Comparison of ENCODE assay signal across 20 cellular contexts in the genomic region with DNA sequence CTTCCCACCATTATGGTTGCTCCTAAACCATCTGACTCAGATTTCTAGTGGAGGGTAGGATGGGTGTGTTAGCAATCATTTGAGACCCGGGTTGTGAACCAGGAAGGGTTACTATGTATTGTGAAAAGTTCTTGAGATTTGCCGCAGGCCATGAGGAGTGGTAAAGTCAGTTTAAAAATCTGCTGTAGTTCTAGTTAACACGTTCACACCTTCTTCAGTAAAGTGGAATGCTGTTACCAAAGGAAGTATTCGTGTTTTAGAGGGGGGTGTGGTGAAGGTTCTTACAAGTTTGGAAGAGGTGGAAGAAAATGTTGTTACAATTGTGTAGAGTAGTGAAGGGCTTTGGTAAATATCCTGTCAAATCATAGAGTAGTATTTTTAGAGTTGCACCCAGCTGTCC. TPM values are rescaled to one million over a fixed set of nuclear protein-coding genes. Genes with fewer than 3 reads are reported as not detected.
A peak's percentile ranks its signal among the peaks of the same experiment; 100 is the strongest.
DNase-seq lines count a peak whose midpoint lies in the region; ATAC-seq, FAIRE-seq and TF ChIP-seq lines count a peak whose summit lies in the region.
"Had no signal": no experiment of that assay in that cellular context is flagged by ENCODE, and none has a peak within 500 bp of the region (broad histone marks: within the 10 kb centered on the region; RNA-seq: fewer than 3 reads in every experiment).

No MANE protein-coding gene starts in this region.

- WGBS in mesendoderm (ENCODE audit: extremely low coverage, insufficient coverage, low lambda C conversion rate): no CpG with 5 or more reads among the region's 4 CpGs
- WGBS in spleen, 5 donors: 51 to 72% (median 59%) methylated on average over 4 of the region's 4 CpGs

- no peak overlapping the region for H3K9ac ChIP-seq in mesendoderm (ENCODE audit: low read length)

- CTCF ChIA-PET in HEK293 (lab: Yijun Ruan, JAX): interaction anchor here (0.9 to 1.1 kb wide), 3 partner anchors 18 to 121 kb away, joined by 3 to 4 read pairs (median 3); no protein-coding TSS in a partner anchor

- no peak overlapping the region for H3K23ac ChIP-seq in mesendoderm (ENCODE audit: low read length)

- no peak overlapping the region for H3K18ac ChIP-seq in mesendoderm (ENCODE audit: low read length)

- intact Hi-C loops in spleen (cut with DNase I; ENCODE audit: low total_unique reads): no loop called here

- no peaks in the 10 kb centered on the region for H3K36me3 ChIP-seq in HEK293 (ENCODE audit: control insufficient read depth in 2 of 2, insufficient read depth in 1 of 2, low read length in 2 of 2)
- H3K36me3 ChIP-seq in bronchial epithelial cell (ENCODE audit: control insufficient read depth, insufficient read depth, low read length): no peaks in the 10 kb centered on the region
- H3K36me3 ChIP-seq in mesendoderm (ENCODE audit: control insufficient read depth, insufficient read depth, low read length): no peaks in the 10 kb centered on the region
- H3K36me3 ChIP-seq in spleen: no peaks in the 10 kb centered on the region
- H3K36me3 ChIP-seq: transverse colon, WERI-Rb-1 had no signal

- no peak overlapping the region for H3K56ac ChIP-seq in mesendoderm (ENCODE audit: low read length)

- H3K79me2 ChIP-seq in mesendoderm (ENCODE audit: control insufficient read depth, insufficient read depth, low read length): peaks cover 21% of the 10 kb centered on the region

- peaks cover 5% of the 10 kb centered on the region for H3K79me1 ChIP-seq in mesendoderm (ENCODE audit: low read length)

- no peak for TF ChIP-seq POLR2A in spleen (IDR thresholded peaks at IDR 0.05)

- DNase-seq in bronchial epithelial cell (ENCODE audit: low read depth): peak; percentile 65
- peak; percentile 70 for DNase-seq in mesendoderm
- no peak for DNase-seq in spleen
- DNase-seq in putamen (ENCODE audit: low spot score): no peak
- DNase-seq in SHP77 (lab: John Stamatoyannopoulos, UW): no peak
- DNase-seq: activated CD4-positive, alpha-beta T cell treated with anti-CD3 and anti-CD28 coated beads for 48 hours; activated effector memory CD4-positive, alpha-beta T cell treated with anti-CD3 and anti-CD28 coated beads, Interleukin-2, amount 50 U/mL, for 16 hours; activated naive CD8-positive, alpha-beta T cell treated with anti-CD3 and anti-CD28 coated beads for 36 hours; activated T-cell treated with anti-CD3 and anti-CD28 coated beads, Interleukin-2, amount 50 U/mL, for 1 hour; aorta; C1 segment of cervical spinal cord; islet precursor cell; PC-3; Right ventricle myocardium superior; stimulated activated CD4-positive, alpha-beta T cell treated with anti-CD3 and anti-CD28 coated beads, Interleukin-1b, Interleukin-23, amount 100 ng/mL, for 48 hours; transverse colon; WERI-Rb-1 had no signal

- no peak overlapping the region for H3K4ac ChIP-seq in mesendoderm (ENCODE audit: low read depth, low read length)

- no peak overlapping the region for H2BK15ac ChIP-seq in mesendoderm (replicated peaks; ENCODE audit: low read depth)

- no peak for ATAC-seq in HG03280 (IDR thresholded peaks at IDR 0.05; ENCODE audit: unreplicated experiment)
- ATAC-seq: PC-3 had no signal

- POLR2A ChIA-PET in HEK293 (lab: Yijun Ruan, JAX): no interaction called here

- H3K4me1 ChIP-seq in HEK293 (ENCODE audit: control insufficient read depth, insufficient read depth, low read length): peaks cover 19% of the 10 kb centered on the region
- H3K4me1 ChIP-seq in mesendoderm (ENCODE audit: control insufficient read depth, low read depth, low read length): peaks cover 3% of the 10 kb centered on the region
- peaks cover 14 to 80% (median 61%) of the 10 kb centered on the region in 6 donors for H3K4me1 ChIP-seq in spleen

- H2BK5ac ChIP-seq in mesendoderm (ENCODE audit: low read length): no peak overlapping the region

- H3K9me3 ChIP-seq in HEK293 (ENCODE audit: control insufficient read depth, insufficient read depth, low read depth, low read length) (no peaks in the 10 kb centered on the region), spleen (no peaks in the 10 kb centered on the region)
- H3K9me3 ChIP-seq: transverse colon had no signal

- H4K8ac ChIP-seq in mesendoderm (ENCODE audit: low read depth, low read length): no peak overlapping the region

- H3K4me2 ChIP-seq in mesendoderm (ENCODE audit: low read length): no peak overlapping the region

- H3K27ac ChIP-seq in HEK293 (ENCODE audit: extremely low read depth, low read depth, low read length) (no peak overlapping the region), mesendoderm (ENCODE audit: low read depth, low read length) (no peak overlapping the region), spleen (peak overlapping the region in 6 of 8 donors; percentile 8 to 99 (median 77))
- H3K27ac ChIP-seq: transverse colon, WERI-Rb-1 had no signal

- TF ChIP-seq CTCF in HEK293 (tag by site-specific recombination; IDR thresholded peaks at IDR 0.05): no peak
- no peak for TF ChIP-seq CTCF in bronchial epithelial cell (IDR thresholded peaks at IDR 0.05; ENCODE audit: insufficient read depth, low read length, severe bottlenecking)
- no peak for TF ChIP-seq CTCF in spleen (IDR thresholded peaks at IDR 0.05 in 8 of 11, conservative IDR thresholded peaks at IDR 0.05 in 3 of 11)

- no peak overlapping the region for H2AK5ac ChIP-seq in mesendoderm (ENCODE audit: low read length)

- H3K4me3 ChIP-seq in HEK293 (ENCODE audit: low read depth, low read length) (no peak overlapping the region), bronchial epithelial cell (ENCODE audit: low read depth, low read length) (no peak overlapping the region), mesendoderm (ENCODE audit: low read length) (no peak overlapping the region), spleen (peak overlapping the region in 3 of 8 donors; percentile 86 to 95 (median 88))
- H3K4me3 ChIP-seq: lung had no signal

- no peak for FAIRE-seq in bronchial epithelial cell (lab: Jason Lieb, UNC)

- H3K27me3 ChIP-seq in bronchial epithelial cell (ENCODE audit: control insufficient read depth, insufficient read depth, low read length) (no peaks in the 10 kb centered on the region), mesendoderm (ENCODE audit: insufficient read depth, low read length, poor library complexity) (no peaks in the 10 kb centered on the region), spleen (replicated peaks in 1 of 7) (no peaks in the 10 kb centered on the region)
- H3K27me3 ChIP-seq: transverse colon had no signal

- no peak overlapping the region for H2BK120ac ChIP-seq in mesendoderm (ENCODE audit: low read depth, low read length)

- no peak overlapping the region for H4K5ac ChIP-seq in mesendoderm (ENCODE audit: low read length)

TF ChIP-seq in HEK293, 187 proteins besides CTCF, POLR2A, EP300 and RAD21:
- TF ChIP-seq KLF9 (tag by site-specific recombination; IDR thresholded peaks at IDR 0.05; ENCODE audit: low read depth) (peak; percentile 38; the same call in 1 of the 2 replicates), ZNF354C (tag by site-specific recombination; IDR thresholded peaks at IDR 0.05; ENCODE audit: borderline replicate concordance, low read depth) (no peak)
- TF ChIP-seq, protein P1, sequence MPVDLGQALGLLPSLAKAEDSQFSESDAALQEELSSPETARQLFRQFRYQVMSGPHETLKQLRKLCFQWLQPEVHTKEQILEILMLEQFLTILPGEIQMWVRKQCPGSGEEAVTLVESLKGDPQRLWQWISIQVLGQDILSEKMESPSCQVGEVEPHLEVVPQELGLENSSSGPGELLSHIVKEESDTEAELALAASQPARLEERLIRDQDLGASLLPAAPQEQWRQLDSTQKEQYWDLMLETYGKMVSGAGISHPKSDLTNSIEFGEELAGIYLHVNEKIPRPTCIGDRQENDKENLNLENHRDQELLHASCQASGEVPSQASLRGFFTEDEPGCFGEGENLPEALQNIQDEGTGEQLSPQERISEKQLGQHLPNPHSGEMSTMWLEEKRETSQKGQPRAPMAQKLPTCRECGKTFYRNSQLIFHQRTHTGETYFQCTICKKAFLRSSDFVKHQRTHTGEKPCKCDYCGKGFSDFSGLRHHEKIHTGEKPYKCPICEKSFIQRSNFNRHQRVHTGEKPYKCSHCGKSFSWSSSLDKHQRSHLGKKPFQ (tag by site-specific recombination; IDR thresholded peaks at IDR 0.05): peak; percentile 67

RNA-seq across cellular contexts. Expression of a gene that starts 2.6 kb away (rescaled TPM):
- total RNA-seq in bronchial epithelial cell (30.3 and 32.3 TPM in 2 replicates), spleen (100 to 1,000 TPM in 3 of 7 donors, 10 to 100 TPM in 4; 65.7 to 137 (median 87.9) TPM)
- 6.5 TPM for polyA plus RNA-seq in mesendoderm (2013, experiment 1 of 2)
- 6.0 TPM for polyA plus RNA-seq in mesendoderm (2013, experiment 2 of 2)
- polyA plus RNA-seq in spleen: 10 to 100 TPM in 1 of 3 donors, 1 to 10 TPM in 2; 5.3 to 13.0 (median 6.7) TPM

RNA-seq across cellular contexts. Expression of a gene that starts 47.5 kb away (rescaled TPM):
- total RNA-seq in bronchial epithelial cell (26.1 and 35.1 TPM in 2 replicates), spleen (10 to 100 TPM; 53.6 to 89.0 (median 68.6) TPM)
- 40.2 TPM for polyA plus RNA-seq in mesendoderm (2013, experiment 1 of 2)
- 41.6 TPM for polyA plus RNA-seq in mesendoderm (2013, experiment 2 of 2)
- polyA plus RNA-seq in spleen: 10 to 100 TPM; 34.1 to 47.3 (median 43.0) TPM

Comparison
In these comparisons a context has a peak if more than half of its experiments do, and no peak if none do; other contexts are left out.
1. H3K27ac ChIP-seq: peak in spleen (6 of 8); none in HEK293 (single experiment) and mesendoderm (single experiment).
2. DNase-seq: peak in bronchial epithelial cell (single experiment) and mesendoderm (single experiment); none in spleen (single experiment), putamen (single experiment) and SHP77 (0 of 2).